8 cellular contexts compared by ENCODE assay signal in genomic region chr5:86968311-86968753, GRCh38.
A peak's percentile ranks its signal among the peaks of the same experiment; 100 is the strongest.
DNase-seq lines count a peak whose midpoint lies in the region; TF ChIP-seq lines count a peak whose summit lies in the region.

No MANE protein-coding gene starts in this region.

- no peaks in the 10 kb centered on the region for H3K36me3 ChIP-seq in smooth muscle cell (ENCODE audit: low read depth)
- H3K36me3 ChIP-seq in effector memory CD4-positive, alpha-beta T cell (ENCODE audit: control insufficient read depth, insufficient read depth, low read length), result no peaks in the 10 kb centered on the region
- H3K36me3 ChIP-seq in esophagus squamous epithelium, result no peaks in the 10 kb centered on the region

- no peaks in the 10 kb centered on the region for H3F3A ChIP-seq in smooth muscle cell (ENCODE audit: low read depth)

- TF ChIP-seq RAD21 in Ishikawa (IDR thresholded peaks at IDR 0.05; ENCODE audit: low read depth), result peak; percentile 62

- no peak overlapping the region for H3K9ac ChIP-seq in smooth muscle cell (ENCODE audit: low read depth)

- peak; percentile 64 for TF ChIP-seq CTCF in smooth muscle cell (IDR thresholded peaks at IDR 0.05; ENCODE audit: borderline replicate concordance, insufficient read depth, poor library complexity, severe bottlenecking)
- TF ChIP-seq CTCF in esophagus squamous epithelium (IDR thresholded peaks at IDR 0.05), result peak in 3 of 6 experiments; percentile 25 to 33 (median 25)

- no peak overlapping the region for H3K27ac Mint-ChIP-seq in activated CD4-positive, alpha-beta memory T cell treated with anti-CD3 and anti-CD28 coated beads for 36 hours

- H3K9me3 Mint-ChIP-seq in activated CD4-positive, alpha-beta memory T cell treated with anti-CD3 and anti-CD28 coated beads for 36 hours, result no peaks in the 10 kb centered on the region

- peaks cover 8% of the 10 kb centered on the region for H3K4me1 Mint-ChIP-seq in activated CD4-positive, alpha-beta memory T cell treated with anti-CD3 and anti-CD28 coated beads for 36 hours (ENCODE audit: low read depth)

- H3K27me3 ChIP-seq in smooth muscle cell (ENCODE audit: low read depth), result no peaks in the 10 kb centered on the region
- no peaks in the 10 kb centered on the region for H3K27me3 ChIP-seq in effector memory CD4-positive, alpha-beta T cell (replicated peaks; ENCODE audit: control insufficient read depth, insufficient read depth, low read length, poor library complexity, severe bottlenecking)
- H3K27me3 ChIP-seq in esophagus squamous epithelium, result no peaks in the 10 kb centered on the region

- H3K4me3 Mint-ChIP-seq in activated CD4-positive, alpha-beta memory T cell treated with anti-CD3 and anti-CD28 coated beads for 36 hours, result no peak overlapping the region

- peak overlapping the region; percentile 81 for H2AFZ ChIP-seq in smooth muscle cell (ENCODE audit: low read depth)

- no peaks in the 10 kb centered on the region for H4K20me1 ChIP-seq in smooth muscle cell (ENCODE audit: low read depth)

- H3K4me3 ChIP-seq in smooth muscle cell (no peak overlapping the region), esophagus squamous epithelium (no peak overlapping the region)
- H3K4me3 ChIP-seq in effector memory CD4-positive, alpha-beta T cell (ENCODE audit: insufficient read depth, low read depth, low read length, poor library complexity, severe bottlenecking), result no peak overlapping the region

- H3K4me1 ChIP-seq in smooth muscle cell (ENCODE audit: low read depth), result peaks cover 4% of the 10 kb centered on the region
- no peaks in the 10 kb centered on the region for H3K4me1 ChIP-seq in effector memory CD4-positive, alpha-beta T cell (ENCODE audit: control insufficient read depth, insufficient read depth, low read length, poor library complexity, severe bottlenecking)
- H3K4me1 ChIP-seq in esophagus squamous epithelium, result peaks cover 0 to 4% (median 0%) of the 10 kb centered on the region in 3 donors

- CTCF ChIA-PET in activated CD4-positive, alpha-beta memory T cell treated with anti-CD3 and anti-CD28 coated beads for 36 hours (lab: Charles Lee), result interaction anchor here (0.9 to 5.1 kb wide), 12 partner anchors 11 to 1722 kb away, joined by 3 to 94 read pairs (median 4); no protein-coding TSS in a partner anchor

- peak overlapping the region; percentile 72 for H3K4me2 ChIP-seq in smooth muscle cell

- POLR2A ChIA-PET in activated CD4-positive, alpha-beta memory T cell treated with anti-CD3 and anti-CD28 coated beads for 36 hours (lab: Charles Lee), result no interaction called here

- H3K27me3 Mint-ChIP-seq in activated CD4-positive, alpha-beta memory T cell treated with anti-CD3 and anti-CD28 coated beads for 36 hours, result peaks cover 5% of the 10 kb centered on the region

- TF ChIP-seq EP300 in Ishikawa (IDR thresholded peaks at IDR 0.05; ENCODE audit: borderline replicate concordance), result no peak

- DNase-seq in CD1c-positive myeloid dendritic cell (ENCODE audit: extremely low spot score), result peak; percentile 61
- peak; percentile 51 for DNase-seq in SW480 (ENCODE audit: low spot score)
- peak; percentile 41 for DNase-seq in glomerular visceral epithelial cell (ENCODE audit: extremely low spot score)
- DNase-seq in smooth muscle cell (lab: John Stamatoyannopoulos, UW; ENCODE audit: unreplicated experiment), result no peak
- DNase-seq in effector memory CD4-positive, alpha-beta T cell, result no peak
- DNase-seq in activated CD4-positive, alpha-beta memory T cell treated with anti-CD3 and anti-CD28 coated beads for 36 hours, result no peak
- no peak for DNase-seq in esophagus squamous epithelium (lab: John Stamatoyannopoulos, UW)

- intact Hi-C loops in activated CD4-positive, alpha-beta memory T cell treated with anti-CD3 and anti-CD28 coated beads for 36 hours (cut with micrococcal nuclease), result loop anchor here (1.0 kb wide), 1 partner anchor 87 kb away; no protein-coding TSS in a partner anchor
- intact Hi-C loops in esophagus squamous epithelium (cut with DNase I), result no loop called here

- no peak for TF ChIP-seq POLR2A in esophagus squamous epithelium (IDR thresholded peaks at IDR 0.05)

- H3K9me3 ChIP-seq in smooth muscle cell (replicated peaks; ENCODE audit: low read depth), result no peaks in the 10 kb centered on the region
- H3K9me3 ChIP-seq in effector memory CD4-positive, alpha-beta T cell (ENCODE audit: control insufficient read depth, low read length), result no peaks in the 10 kb centered on the region
- no peaks in the 10 kb centered on the region for H3K9me3 ChIP-seq in esophagus squamous epithelium

- H3K27ac ChIP-seq in smooth muscle cell (ENCODE audit: low read depth) (no peak overlapping the region), esophagus squamous epithelium (no peak overlapping the region)
- no peak overlapping the region for H3K27ac ChIP-seq in effector memory CD4-positive, alpha-beta T cell (ENCODE audit: insufficient read depth, low read length, poor library complexity, severe bottlenecking)

- 16% methylated on average over 4 of the region's 4 CpGs for WGBS in smooth muscle cell (ENCODE audit: low lambda C conversion rate)
- 5 to 13% methylated on average over 4 of the region's 4 CpGs for WGBS in esophagus squamous epithelium, 2 donors

- H3K79me2 ChIP-seq in smooth muscle cell (ENCODE audit: low read depth), result no peaks in the 10 kb centered on the region

- H3K36me3 Mint-ChIP-seq in activated CD4-positive, alpha-beta memory T cell treated with anti-CD3 and anti-CD28 coated beads for 36 hours, result no peaks in the 10 kb centered on the region

TF ChIP-seq in Ishikawa, 13 proteins besides CTCF, POLR2A, EP300 and RAD21:
- TF ChIP-seq NFIC (IDR thresholded peaks at IDR 0.05), result no peak
- no peak for TF ChIP-seq TEAD4 (IDR thresholded peaks at IDR 0.05)
- no peak for TF ChIP-seq CREB1 (IDR thresholded peaks at IDR 0.05; ENCODE audit: low read depth)
- TF ChIP-seq EGR1 (IDR thresholded peaks at IDR 0.05), result no peak
- no peak for TF ChIP-seq CEBPB (IDR thresholded peaks at IDR 0.05)
- TF ChIP-seq FOXM1 (IDR thresholded peaks at IDR 0.05; ENCODE audit: borderline replicate concordance, low read depth), result no peak
- TF ChIP-seq REST (IDR thresholded peaks at IDR 0.05; ENCODE audit: low read depth), result no peak
- TF ChIP-seq MAX (IDR thresholded peaks at IDR 0.05), result no peak
- TF ChIP-seq TCF12 (IDR thresholded peaks at IDR 0.05; ENCODE audit: low read depth), result no peak

Comparison
In these comparisons a context has a peak if more than half of its experiments do, and no peak if none do; other contexts are left out.
1. DNase-seq: peak in CD1c-positive myeloid dendritic cell (single experiment), SW480 (single experiment) and glomerular visceral epithelial cell (single experiment); none in smooth muscle cell (single experiment), effector memory CD4-positive, alpha-beta T cell (0 of 3), activated CD4-positive, alpha-beta memory T cell treated with anti-CD3 and anti-CD28 coated beads for 36 hours (single experiment) and esophagus squamous epithelium (single experiment).